ENCODE assay signal across 1 cellular context in the genomic region with DNA sequence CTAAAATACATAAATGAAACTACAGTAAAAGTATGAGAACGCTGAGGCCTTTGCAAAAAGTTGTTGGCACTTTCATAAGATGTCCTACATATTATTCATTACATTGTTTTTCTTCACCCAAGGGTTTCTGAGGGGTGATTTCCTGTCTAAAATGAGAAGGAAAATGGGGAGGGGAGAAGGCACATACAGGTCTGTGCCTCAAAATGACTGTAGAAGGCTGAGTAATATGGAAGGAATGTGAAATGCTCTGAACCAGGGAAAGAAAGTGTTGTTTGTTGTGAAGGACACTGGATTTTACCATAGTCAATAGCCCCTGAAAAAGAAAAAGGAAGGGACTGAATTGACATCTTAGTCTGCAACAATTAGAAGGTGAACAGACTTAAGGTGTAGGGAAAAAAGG.
TF ChIP-seq lines count a peak whose summit lies in the region.

No MANE protein-coding gene starts in this region.

TF ChIP-seq in SK-N-SH, 30 proteins besides CTCF, POLR2A, EP300 and RAD21 (continued from another document):
- TF ChIP-seq RXRA (IDR thresholded peaks at IDR 0.05; ENCODE audit: borderline replicate concordance, low read depth) (peak; percentile 79), NRF1 (IDR thresholded peaks at IDR 0.05; ENCODE audit: low read depth, low read length) (no peak), GABPA (IDR thresholded peaks at IDR 0.05; ENCODE audit: low read depth) (no peak), MEF2A (IDR thresholded peaks at IDR 0.05; ENCODE audit: borderline replicate concordance, low read depth) (no peak), SMC3 (IDR thresholded peaks at IDR 0.05; ENCODE audit: low read depth, low read length) (no peak)
- TF ChIP-seq, protein P1, sequence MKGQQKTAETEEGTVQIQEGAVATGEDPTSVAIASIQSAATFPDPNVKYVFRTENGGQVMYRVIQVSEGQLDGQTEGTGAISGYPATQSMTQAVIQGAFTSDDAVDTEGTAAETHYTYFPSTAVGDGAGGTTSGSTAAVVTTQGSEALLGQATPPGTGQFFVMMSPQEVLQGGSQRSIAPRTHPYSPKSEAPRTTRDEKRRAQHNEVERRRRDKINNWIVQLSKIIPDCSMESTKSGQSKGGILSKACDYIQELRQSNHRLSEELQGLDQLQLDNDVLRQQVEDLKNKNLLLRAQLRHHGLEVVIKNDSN (IDR thresholded peaks at IDR 0.05; ENCODE audit: borderline replicate concordance, low read depth): no peak
- TF ChIP-seq, protein P2, sequence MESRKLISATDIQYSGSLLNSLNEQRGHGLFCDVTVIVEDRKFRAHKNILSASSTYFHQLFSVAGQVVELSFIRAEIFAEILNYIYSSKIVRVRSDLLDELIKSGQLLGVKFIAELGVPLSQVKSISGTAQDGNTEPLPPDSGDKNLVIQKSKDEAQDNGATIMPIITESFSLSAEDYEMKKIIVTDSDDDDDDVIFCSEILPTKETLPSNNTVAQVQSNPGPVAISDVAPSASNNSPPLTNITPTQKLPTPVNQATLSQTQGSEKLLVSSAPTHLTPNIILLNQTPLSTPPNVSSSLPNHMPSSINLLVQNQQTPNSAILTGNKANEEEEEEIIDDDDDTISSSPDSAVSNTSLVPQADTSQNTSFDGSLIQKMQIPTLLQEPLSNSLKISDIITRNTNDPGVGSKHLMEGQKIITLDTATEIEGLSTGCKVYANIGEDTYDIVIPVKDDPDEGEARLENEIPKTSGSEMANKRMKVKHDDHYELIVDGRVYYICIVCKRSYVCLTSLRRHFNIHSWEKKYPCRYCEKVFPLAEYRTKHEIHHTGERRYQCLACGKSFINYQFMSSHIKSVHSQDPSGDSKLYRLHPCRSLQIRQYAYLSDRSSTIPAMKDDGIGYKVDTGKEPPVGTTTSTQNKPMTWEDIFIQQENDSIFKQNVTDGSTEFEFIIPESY (IDR thresholded peaks at IDR 0.05; ENCODE audit: borderline replicate concordance, low read depth): no peak
